Comparison of ENCODE assay signal across 8 cellular contexts in genomic region chr3:47381317-47382157, GRCh38.
DNase-seq lines count a peak whose midpoint lies in the region; ATAC-seq and TF ChIP-seq lines count a peak whose summit lies in the region.

No MANE protein-coding gene starts in this region.

- DNase-seq in DMS79 treated with DMSO at 0.1 percent for 48 hours (lab: John Stamatoyannopoulos, UW) (peak; percentile 21), HuH-7 (ENCODE audit: low spot score) (peak; percentile 83), SHP77 (lab: John Stamatoyannopoulos, UW) (peak; percentile 68 to 71), activated gamma-delta T cell (lab: John Stamatoyannopoulos, UW) (peak; percentile 55), foreskin fibroblast (peak; percentile 88 to 96), stromal cell of bone marrow (ENCODE audit: low read depth) (peak; percentile 73)

- peak overlapping the region; percentile 72 for H2AFZ ChIP-seq in neuron (ENCODE audit: low read depth, low read length)

- H3K9me3 ChIP-seq in neuron (ENCODE audit: low read length), result no peaks in the 10 kb centered on the region

- TF ChIP-seq CTCF in foreskin fibroblast (IDR thresholded peaks at IDR 0.05; ENCODE audit: low read depth, low read length), result no peak

- peak; percentile 60 for ATAC-seq in GM21528 (IDR thresholded peaks at IDR 0.05; ENCODE audit: low FRiP score, unreplicated experiment)

- peaks cover 14% of the 10 kb centered on the region for H3K4me1 ChIP-seq in neuron (ENCODE audit: insufficient read depth, low read length)

- H3K27me3 ChIP-seq in neuron (ENCODE audit: insufficient read depth, low read length), result no peaks in the 10 kb centered on the region

- H3K4me3 ChIP-seq in foreskin fibroblast (ENCODE audit: low read depth in 1 of 2, low read length in 2 of 2) (peak overlapping the region; percentile 84 to 96), neuron (ENCODE audit: low read length) (peak overlapping the region; percentile 89)

- peaks cover 10% of the 10 kb centered on the region for H3K36me3 ChIP-seq in neuron (ENCODE audit: insufficient read depth, low read length)

Comparison
In these comparisons a context has a peak if more than half of its experiments do, and no peak if none do; other contexts are left out.
1. Peak in every context shown above with its lines: DNase-seq, ATAC-seq and H3K4me3 ChIP-seq.
2. DNase-seq: peak in every context shown above with its lines; median percentile 92 in foreskin fibroblast; 83 in HuH-7; 73 in stromal cell of bone marrow; 70 in SHP77; 55 in activated gamma-delta T cell; 21 in DMS79 treated with DMSO at 0.1 percent for 48 hours.